In the genomic region with DNA sequence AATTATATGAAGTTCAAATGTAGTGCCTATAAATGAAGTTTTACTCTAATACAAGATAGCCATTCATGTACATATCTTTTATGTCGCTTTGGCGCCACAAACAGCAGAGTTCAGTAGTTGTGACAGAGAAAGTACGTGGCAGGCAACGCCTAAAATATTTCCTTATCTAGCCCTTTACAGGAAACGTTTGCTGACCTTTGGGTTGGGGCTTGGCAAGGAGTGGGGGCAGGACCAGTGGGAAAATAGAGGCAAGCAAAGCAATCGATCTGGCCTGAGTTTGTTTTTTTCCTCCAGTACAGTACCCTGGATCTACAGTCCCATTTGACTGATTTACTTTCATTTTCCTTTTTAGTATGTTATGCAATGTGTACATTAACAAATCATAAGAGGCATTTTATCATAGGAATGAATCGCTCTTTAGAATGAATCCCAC, we compare ENCODE assay signal across 8 cellular contexts. TPM values are rescaled to one million over a fixed set of nuclear protein-coding genes. Genes with fewer than 3 reads are reported as not detected.
DNase-seq lines count a peak whose midpoint lies in the region; ATAC-seq and TF ChIP-seq lines count a peak whose summit lies in the region.

No MANE protein-coding gene starts in this region.

- no peaks in the 10 kb centered on the region for H3K36me3 Mint-ChIP-seq in activated CD4-positive, alpha-beta T cell treated with anti-CD3 and anti-CD28 coated beads, Interleukin-2, amount 10 ng/mL, durations not matched to agents 7 days and 5 days (ENCODE audit: low read depth)
- no peaks in the 10 kb centered on the region for H3K36me3 Mint-ChIP-seq in MCF 10A (ENCODE audit: insufficient read depth, unreplicated experiment)

- H3K27me3 Mint-ChIP-seq in activated CD4-positive, alpha-beta T cell treated with anti-CD3 and anti-CD28 coated beads, Interleukin-2, amount 10 ng/mL, durations not matched to agents 7 days and 5 days, result peaks cover 10% of the 10 kb centered on the region
- no peaks in the 10 kb centered on the region for H3K27me3 Mint-ChIP-seq in MCF 10A (ENCODE audit: insufficient read depth, unreplicated experiment)

- H3K4me3 Mint-ChIP-seq in activated CD4-positive, alpha-beta T cell treated with anti-CD3 and anti-CD28 coated beads, Interleukin-2, amount 10 ng/mL, durations not matched to agents 7 days and 5 days, result peak overlapping the region; percentile 80
- peak overlapping the region; percentile 77 for H3K4me3 Mint-ChIP-seq in MCF 10A (ENCODE audit: unreplicated experiment)

- H3K27me3 ChIP-seq in mucosa of stomach (ENCODE audit: control insufficient read depth, insufficient read depth, low read length), result no peaks in the 10 kb centered on the region

- peaks cover 15% of the 10 kb centered on the region for H3K4me1 Mint-ChIP-seq in activated CD4-positive, alpha-beta T cell treated with anti-CD3 and anti-CD28 coated beads, Interleukin-2, amount 10 ng/mL, durations not matched to agents 7 days and 5 days
- peaks cover 9% of the 10 kb centered on the region for H3K4me1 Mint-ChIP-seq in MCF 10A (ENCODE audit: insufficient read depth, unreplicated experiment)

- TF ChIP-seq CTCF in MCF 10A (IDR thresholded peaks at IDR 0.05; ENCODE audit: unreplicated experiment), result no peak

- CTCF ChIA-PET in activated CD4-positive, alpha-beta T cell treated with anti-CD3 and anti-CD28 coated beads, Interleukin-2, amount 10 ng/mL, durations not matched to agents 7 days and 5 days (lab: Charles Lee), result interaction anchor here (0.6 to 1.0 kb wide), 2 partner anchors 9 to 121 kb away, joined by 3 to 5 read pairs; no protein-coding TSS in a partner anchor
- CTCF ChIA-PET in MCF 10A (lab: Yijun Ruan, JAX), result interaction anchor here (0.6 to 1.1 kb wide), 3 partner anchors 261 to 391 kb away, joined by 3 to 4 read pairs (median 3); no protein-coding TSS in a partner anchor

- H3K9me3 ChIP-seq in mucosa of stomach (ENCODE audit: control insufficient read depth, low read length), result no peaks in the 10 kb centered on the region

- H3K9me3 Mint-ChIP-seq in activated CD4-positive, alpha-beta T cell treated with anti-CD3 and anti-CD28 coated beads, Interleukin-2, amount 10 ng/mL, durations not matched to agents 7 days and 5 days, result no peaks in the 10 kb centered on the region
- H3K9me3 Mint-ChIP-seq in MCF 10A (ENCODE audit: unreplicated experiment), result no peaks in the 10 kb centered on the region

- no peak overlapping the region for H3K4me3 ChIP-seq in mucosa of stomach (ENCODE audit: low read length)

- BruUV-seq in MCF 10A (replicated peaks; lab: Mats Ljungman, UMichigan), result no TSS peak

- peaks cover 36% of the 10 kb centered on the region for H3K4me1 ChIP-seq in mucosa of stomach (ENCODE audit: control insufficient read depth, insufficient read depth, low read length)

- intact Hi-C loops in MCF 10A (cut with micrococcal nuclease), result loop anchor here (5.0 kb wide), 1 partner anchor 169 kb away; no protein-coding TSS in a partner anchor

- POLR2A ChIA-PET in activated CD4-positive, alpha-beta T cell treated with anti-CD3 and anti-CD28 coated beads, Interleukin-2, amount 10 ng/mL, durations not matched to agents 7 days and 5 days (lab: Charles Lee), result no interaction called here
- POLR2A ChIA-PET in MCF 10A (lab: Yijun Ruan, JAX), result interaction anchor here (0.6 to 2.1 kb wide), 6 partner anchors 11 to 127 kb away, joined by 3 to 8 read pairs (median 4); a partner anchor contains a TSS

- peak; percentile 79 for ATAC-seq in HG02870 (IDR thresholded peaks at IDR 0.05; ENCODE audit: unreplicated experiment)

- H3K9ac ChIP-seq in mucosa of stomach (ENCODE audit: low read length), result peak overlapping the region; percentile 19

- DNase-seq in activated CD4-positive, alpha-beta T cell treated with anti-CD3 and anti-CD28 coated beads, Interleukin-2, amount 10 ng/mL, durations not matched to agents 7 days and 5 days, result peak; percentile 38
- DNase-seq in activated CD4-positive, alpha-beta T cell treated with anti-CD3 and anti-CD28 coated beads for 48 hours, result no peak
- DNase-seq in NOMO-1 treated with DMSO at 0.1 percent for 48 hours (lab: John Stamatoyannopoulos, UW; ENCODE audit: unreplicated experiment) (peak; percentile 76), MCF 10A (ENCODE audit: unreplicated experiment) (peak; percentile 56), NCI-H146 treated with DMSO at 0.1 percent for 48 hours (lab: John Stamatoyannopoulos, UW; ENCODE audit: unreplicated experiment) (no peak), HK-2 (ENCODE audit: unreplicated experiment) (no peak)

- no peaks in the 10 kb centered on the region for H3K36me3 ChIP-seq in mucosa of stomach (ENCODE audit: control insufficient read depth, insufficient read depth, low read length)

- H3K27ac Mint-ChIP-seq in activated CD4-positive, alpha-beta T cell treated with anti-CD3 and anti-CD28 coated beads, Interleukin-2, amount 10 ng/mL, durations not matched to agents 7 days and 5 days, result peak overlapping the region; percentile 94
- H3K27ac Mint-ChIP-seq in MCF 10A (ENCODE audit: low read depth, unreplicated experiment), result peak overlapping the region; percentile 95

RNA-seq across cellular contexts. Expression of a gene that starts 13.1 kb away (rescaled TPM):
- under 1 TPM in 1 of 2 experiments, not detected in 1; 0.29 TPM for total RNA-seq in activated CD4-positive, alpha-beta T cell treated with anti-CD3 and anti-CD28 coated beads, Interleukin-2, amount 10 ng/mL, durations not matched to agents 7 days and 5 days
- total RNA-seq in MCF 10A (2022), result 3.3 TPM in 2 replicates

Comparison
In these comparisons a context has a peak if more than half of its experiments do, and no peak if none do; other contexts are left out.
1. DNase-seq: peak in activated CD4-positive, alpha-beta T cell treated with anti-CD3 and anti-CD28 coated beads, Interleukin-2, amount 10 ng/mL, durations not matched to agents 7 days and 5 days (single experiment), NOMO-1 treated with DMSO at 0.1 percent for 48 hours (single experiment) and MCF 10A (single experiment); none in activated CD4-positive, alpha-beta T cell treated with anti-CD3 and anti-CD28 coated beads for 48 hours (single experiment), NCI-H146 treated with DMSO at 0.1 percent for 48 hours (single experiment) and HK-2 (single experiment).